Comparison of ENCODE assay signal across 28 cellular contexts in genomic region chr20:22101606-22102005, GRCh38.
"Had no signal": no experiment of that assay in that cellular context is flagged by ENCODE, and none has a peak within 500 bp of the region (broad histone marks: within the 10 kb centered on the region; RNA-seq: fewer than 3 reads in every experiment).

No MANE protein-coding gene starts in this region.

- H3K4me1 Mint-ChIP-seq: stimulated activated effector memory CD8-positive, alpha-beta T cell treated with anti-CD3 and anti-CD28 coated beads, Interleukin-12 subunit alpha, Interleukin-12 subunit beta, amount 100 ng/mL, for 72 hours; stimulated activated memory B cell treated with anti-CD40 and anti-IgM and Interleukin-4, amounts not matched to agents 10 μg/mL and 1 μg/mL and 100 μg/mL, for 72 hours; stimulated activated naive B cell treated with anti-CD40 and anti-IgM and Interleukin-4, amounts not matched to agents 10 μg/mL and 1 μg/mL and 100 μg/mL, for 72 hours; stimulated activated naive CD8-positive, alpha-beta T cell treated with anti-CD3 and anti-CD28 coated beads, Interleukin-15, amount 100 ng/mL, for 72 hours had no signal

- H3K4me3 Mint-ChIP-seq: stimulated activated effector memory CD8-positive, alpha-beta T cell treated with anti-CD3 and anti-CD28 coated beads, Interleukin-12 subunit alpha, Interleukin-12 subunit beta, amount 100 ng/mL, for 72 hours; stimulated activated memory B cell treated with anti-CD40 and anti-IgM and Interleukin-4, amounts not matched to agents 10 μg/mL and 1 μg/mL and 100 μg/mL, for 72 hours; stimulated activated naive B cell treated with anti-CD40 and anti-IgM and Interleukin-4, amounts not matched to agents 10 μg/mL and 1 μg/mL and 100 μg/mL, for 72 hours; stimulated activated naive CD8-positive, alpha-beta T cell treated with anti-CD3 and anti-CD28 coated beads, Interleukin-15, amount 100 ng/mL, for 72 hours; stimulated activated naive CD8-positive, alpha-beta T cell treated with anti-CD3 and anti-CD28 coated beads, Interleukin-15, Interleukin-2, amounts not matched to agents 100 ng/mL and 50 ng/mL, for 24 hours; type B pancreatic cell had no signal

- H3K4me1 ChIP-seq: stomach, suprapubic skin, testis, thyroid gland, tibial artery, tibial nerve, transverse colon, upper lobe of left lung, upper lobe of right lung, uterus, vagina had no signal

- ATAC-seq: stimulated activated effector memory CD8-positive, alpha-beta T cell treated with anti-CD3 and anti-CD28 coated beads, Interleukin-12 subunit alpha, Interleukin-12 subunit beta, amount 100 ng/mL, for 72 hours; stimulated activated memory B cell treated with anti-CD40 and anti-IgM and Interleukin-4, amounts not matched to agents 10 μg/mL and 1 μg/mL and 100 μg/mL, for 72 hours; stimulated activated naive B cell treated with anti-CD40 and anti-IgM and Interleukin-4, amounts not matched to agents 10 μg/mL and 1 μg/mL and 100 μg/mL, for 72 hours; stimulated activated naive CD8-positive, alpha-beta T cell treated with anti-CD3 and anti-CD28 coated beads, Interleukin-15, amount 100 ng/mL, for 72 hours; stimulated activated naive CD8-positive, alpha-beta T cell treated with anti-CD3 and anti-CD28 coated beads, Interleukin-15, Interleukin-2, amounts not matched to agents 100 U/mL and 50 U/mL, for 24 hours; upper lobe of right lung had no signal

- H3K9me3 Mint-ChIP-seq: type B pancreatic cell had no signal

- H3K27ac Mint-ChIP-seq: stimulated activated effector memory CD8-positive, alpha-beta T cell treated with anti-CD3 and anti-CD28 coated beads, Interleukin-12 subunit alpha, Interleukin-12 subunit beta, amount 100 ng/mL, for 72 hours; stimulated activated memory B cell treated with anti-CD40 and anti-IgM and Interleukin-4, amounts not matched to agents 10 μg/mL and 1 μg/mL and 100 μg/mL, for 72 hours; stimulated activated naive B cell treated with anti-CD40 and anti-IgM and Interleukin-4, amounts not matched to agents 10 μg/mL and 1 μg/mL and 100 μg/mL, for 72 hours; stimulated activated naive CD8-positive, alpha-beta T cell treated with anti-CD3 and anti-CD28 coated beads, Interleukin-15, amount 100 ng/mL, for 72 hours; stimulated activated naive CD8-positive, alpha-beta T cell treated with anti-CD3 and anti-CD28 coated beads, Interleukin-15, Interleukin-2, amounts not matched to agents 100 ng/mL and 50 ng/mL, for 24 hours; type B pancreatic cell had no signal

- H3K27me3 ChIP-seq: stomach, suprapubic skin, testis, thyroid gland, tibial artery, tibial nerve, transverse colon, upper lobe of left lung, upper lobe of right lung, uterus, vagina had no signal

- H3K4me3 ChIP-seq: stomach, suprapubic skin, testis, thoracic aorta, thyroid gland, tibial artery, tibial nerve, transverse colon, upper lobe of left lung, upper lobe of right lung, uterus, vagina had no signal

- H3K36me3 ChIP-seq: stomach, suprapubic skin, thoracic aorta, thyroid gland, tibial artery, tibial nerve, transverse colon, upper lobe of left lung, upper lobe of right lung, uterus, vagina had no signal

- H3K9me3 ChIP-seq: suprapubic skin, testis, thoracic aorta, thyroid gland, tibial artery, tibial nerve, transverse colon, upper lobe of left lung, upper lobe of right lung, uterus, vagina had no signal

- H3K36me3 Mint-ChIP-seq: stimulated activated effector memory CD8-positive, alpha-beta T cell treated with anti-CD3 and anti-CD28 coated beads, Interleukin-12 subunit alpha, Interleukin-12 subunit beta, amount 100 ng/mL, for 72 hours; stimulated activated memory B cell treated with anti-CD40 and anti-IgM and Interleukin-4, amounts not matched to agents 10 μg/mL and 1 μg/mL and 100 μg/mL, for 72 hours; stimulated activated naive B cell treated with anti-CD40 and anti-IgM and Interleukin-4, amounts not matched to agents 10 μg/mL and 1 μg/mL and 100 μg/mL, for 72 hours; type B pancreatic cell had no signal

- H3K27ac ChIP-seq: stomach, suprapubic skin, testis, thoracic aorta, thyroid gland, tibial artery, tibial nerve, transverse colon, upper lobe of left lung, upper lobe of right lung, uterus, vagina had no signal

- DNase-seq: stimulated activated CD4-positive, alpha-beta T cell treated with anti-CD3 and anti-CD28 coated beads, Interleukin-2, amount 100 ng/mL, for 48 hours; stimulated activated CD4-positive, alpha-beta T cell treated with anti-CD3 and anti-CD28 coated beads, Interleukin-4, amount 100 ng/mL, for 1 hour; stimulated activated CD4-positive, alpha-beta T cell treated with anti-CD3 and anti-CD28 coated beads, Interleukin-4, amount 100 ng/mL, for 24 hours; stimulated activated CD4-positive, alpha-beta T cell treated with anti-CD3 and anti-CD28 coated beads, Interleukin-4, amount 100 ng/mL, for 4 hours; stimulated activated CD8-positive, alpha-beta memory T cell treated with anti-CD3 and anti-CD28 coated beads, Interleukin-4, amount 100 ng/mL, for 48 hours; stimulated activated naive B cell treated with anti-CD40 and anti-IgM and Interleukin-4, amounts not matched to agents 10 μg/mL and 1 μg/mL and 100 μg/mL, for 72 hours; stimulated activated naive CD4-positive, alpha-beta T cell; stimulated activated naive CD4-positive, alpha-beta T cell treated with Interleukin-2 at 50 U/mL for 16 hours; stimulated activated naive CD8-positive, alpha-beta T cell treated with anti-CD3 and anti-CD28 coated beads, Interleukin-15, amount 100 ng/mL, for 72 hours; stimulated activated naive CD8-positive, alpha-beta T cell treated with anti-CD3 and anti-CD28 coated beads, Interleukin-15, Interleukin-2, amounts not matched to agents 100 U/mL and 50 U/mL, for 24 hours; stomach; substantia nigra; testis; thyroid gland; tibial artery; transverse colon; trophoblast cell; upper lobe of left lung; upper lobe of right lung; uterus had no signal

- H3K27me3 Mint-ChIP-seq: stimulated activated memory B cell treated with anti-CD40 and anti-IgM and Interleukin-4, amounts not matched to agents 10 μg/mL and 1 μg/mL and 100 μg/mL, for 72 hours; stimulated activated naive B cell treated with anti-CD40 and anti-IgM and Interleukin-4, amounts not matched to agents 10 μg/mL and 1 μg/mL and 100 μg/mL, for 72 hours; stimulated activated naive CD8-positive, alpha-beta T cell treated with anti-CD3 and anti-CD28 coated beads, Interleukin-15, amount 100 ng/mL, for 72 hours; stimulated activated naive CD8-positive, alpha-beta T cell treated with anti-CD3 and anti-CD28 coated beads, Interleukin-15, Interleukin-2, amounts not matched to agents 100 ng/mL and 50 ng/mL, for 24 hours had no signal
